27 cellular contexts compared by ENCODE assay signal in genomic region chr6:3245216-3245615, GRCh38. TPM values are rescaled to one million over a fixed set of nuclear protein-coding genes. Genes with fewer than 3 reads are reported as not detected.
"Had no signal": no experiment of that assay in that cellular context is flagged by ENCODE, and none has a peak within 500 bp of the region (broad histone marks: within the 10 kb centered on the region; RNA-seq: fewer than 3 reads in every experiment).

No MANE protein-coding gene starts in this region.

- H3K4me1 Mint-ChIP-seq: naive thymus-derived CD8-positive, alpha-beta T cell; stimulated activated memory B cell treated with anti-CD40 and anti-IgM and Interleukin-4, amounts not matched to agents 10 μg/mL and 1 μg/mL and 100 μg/mL, for 72 hours; stimulated activated naive CD8-positive, alpha-beta T cell treated with anti-CD3 and anti-CD28 coated beads, Interleukin-15, amount 100 ng/mL, for 72 hours had no signal

- H3K4me3 ChIP-seq: left lung, lung, pancreas, prostate gland, smooth muscle cell, tibial nerve, uterus had no signal

- H3K9me3 ChIP-seq: left lung, pancreas, prostate gland, tibial nerve, uterus had no signal

- H3K27me3 ChIP-seq: pancreas, tibial nerve, uterus had no signal

- DNase-seq: hippocampal formation; kidney glomerular epithelial cell; left cardiac atrium; left lung; naive thymus-derived CD8-positive, alpha-beta T cell; nucleus accumbens; pancreas; posterior cingulate gyrus; retina; right cardiac atrium; stimulated activated CD4-positive, alpha-beta T cell treated with anti-CD3 and anti-CD28 coated beads, Interleukin-1b, Interleukin-23, amount 100 ng/mL, for 48 hours; stimulated activated CD4-positive, alpha-beta T cell treated with anti-CD3 and anti-CD28 coated beads, Interleukin-2, amount 100 ng/mL, for 48 hours; stimulated activated CD4-positive, alpha-beta T cell treated with anti-CD3 and anti-CD28 coated beads, Interleukin-4, amount 100 ng/mL, for 4 hours; stimulated activated CD8-positive, alpha-beta memory T cell treated with anti-CD3 and anti-CD28 coated beads, Interleukin-4, amount 100 ng/mL, for 48 hours; stimulated activated naive CD4-positive, alpha-beta T cell treated with Interleukin-2 at 50 U/mL for 16 hours; stimulated activated naive CD8-positive, alpha-beta T cell treated with anti-CD3 and anti-CD28 coated beads, Interleukin-15, amount 100 ng/mL, for 72 hours; substantia nigra; uterus had no signal

- ATAC-seq: left cardiac atrium; left lung; naive thymus-derived CD8-positive, alpha-beta T cell; right cardiac atrium; stimulated activated memory B cell treated with anti-CD40 and anti-IgM and Interleukin-4, amounts not matched to agents 10 μg/mL and 1 μg/mL and 100 μg/mL, for 72 hours; stimulated activated naive CD8-positive, alpha-beta T cell treated with anti-CD3 and anti-CD28 coated beads, Interleukin-15, amount 100 ng/mL, for 72 hours had no signal

- H3K27ac ChIP-seq: left lung, pancreas, prostate gland, tibial nerve, uterus had no signal

- H3K36me3 ChIP-seq: left lung, pancreas, prostate gland, uterus had no signal

- H3K4me3 Mint-ChIP-seq: naive thymus-derived CD8-positive, alpha-beta T cell; nephron; neural crest cell; stimulated activated memory B cell treated with anti-CD40 and anti-IgM and Interleukin-4, amounts not matched to agents 10 μg/mL and 1 μg/mL and 100 μg/mL, for 72 hours; stimulated activated naive CD8-positive, alpha-beta T cell treated with anti-CD3 and anti-CD28 coated beads, Interleukin-15, amount 100 ng/mL, for 72 hours; type B pancreatic cell had no signal

- H3K36me3 Mint-ChIP-seq: naive thymus-derived CD8-positive, alpha-beta T cell; stimulated activated memory B cell treated with anti-CD40 and anti-IgM and Interleukin-4, amounts not matched to agents 10 μg/mL and 1 μg/mL and 100 μg/mL, for 72 hours had no signal

- H3K27ac Mint-ChIP-seq: naive thymus-derived CD8-positive, alpha-beta T cell; nephron; stimulated activated memory B cell treated with anti-CD40 and anti-IgM and Interleukin-4, amounts not matched to agents 10 μg/mL and 1 μg/mL and 100 μg/mL, for 72 hours; stimulated activated naive CD8-positive, alpha-beta T cell treated with anti-CD3 and anti-CD28 coated beads, Interleukin-15, amount 100 ng/mL, for 72 hours; type B pancreatic cell had no signal

- FAIRE-seq: keratinocyte, pancreas had no signal

- H3K4me1 ChIP-seq: left lung, pancreas, uterus had no signal

- H3K4me2 ChIP-seq: smooth muscle cell had no signal

- H3K9me3 Mint-ChIP-seq: naive thymus-derived CD8-positive, alpha-beta T cell; nephron; neural crest cell; stimulated activated memory B cell treated with anti-CD40 and anti-IgM and Interleukin-4, amounts not matched to agents 10 μg/mL and 1 μg/mL and 100 μg/mL, for 72 hours; stimulated activated naive CD8-positive, alpha-beta T cell treated with anti-CD3 and anti-CD28 coated beads, Interleukin-15, amount 100 ng/mL, for 72 hours; type B pancreatic cell had no signal

RNA-seq across cellular contexts. Expression of gene TUBB2B, which starts 17.8 kb away (rescaled TPM):
- total RNA-seq: naive thymus-derived CD8-positive, alpha-beta T cell had no signal
- polyA plus RNA-seq: keratinocyte had no signal
